In genomic region chrX:155070038-155070437, GRCh38 we compare ENCODE assay signal across 7 cellular contexts. TPM values are rescaled to one million over a fixed set of nuclear protein-coding genes. Genes with fewer than 3 reads are reported as not detected.
DNase-seq lines count a peak whose midpoint lies in the region; ATAC-seq and TF ChIP-seq lines count a peak whose summit lies in the region.

No MANE protein-coding gene starts in this region.

- H3K4me3 ChIP-seq in HEK293 (ENCODE audit: low read depth, low read length) (peak overlapping the region; percentile 55), SU-DHL-6 (ENCODE audit: insufficient read depth, low read length, poor library complexity, severe bottlenecking) (peak overlapping the region; percentile 95), gastroesophageal sphincter (peak overlapping the region; percentile 64 to 99), smooth muscle cell (peak overlapping the region; percentile 68)

- H4K20me1 ChIP-seq in SU-DHL-6 (ENCODE audit: low read depth, low read length) (no peaks in the 10 kb centered on the region), smooth muscle cell (ENCODE audit: low read depth) (no peaks in the 10 kb centered on the region)

- H2AFZ ChIP-seq in SU-DHL-6 (ENCODE audit: low read depth, low read length, severe bottlenecking) = peak overlapping the region; percentile 43
- H2AFZ ChIP-seq in smooth muscle cell (ENCODE audit: low read depth) = peak overlapping the region; percentile 69

- 4 to 38% methylated on average over 9 to 11 of the region's 12 CpGs for WGBS in gastroesophageal sphincter (ENCODE audit: low coverage in 1 of 2), 2 donors
- WGBS in smooth muscle cell (ENCODE audit: low lambda C conversion rate) = 42% methylated on average over 12 of the region's 12 CpGs

- TF ChIP-seq POLR2A in gastroesophageal sphincter (IDR thresholded peaks at IDR 0.05) = no peak

- H3F3A ChIP-seq in SU-DHL-6 (ENCODE audit: insufficient read depth) = no peaks in the 10 kb centered on the region
- no peaks in the 10 kb centered on the region for H3F3A ChIP-seq in smooth muscle cell (ENCODE audit: low read depth)

- no peak for TF ChIP-seq EP300 in gastroesophageal sphincter (IDR thresholded peaks at IDR 0.05)

- H3K27me3 ChIP-seq in SU-DHL-6 (ENCODE audit: low read length) (no peaks in the 10 kb centered on the region), gastroesophageal sphincter (no peaks in the 10 kb centered on the region), smooth muscle cell (ENCODE audit: low read depth) (no peaks in the 10 kb centered on the region)

- H3K9me2 ChIP-seq in SU-DHL-6 (replicated peaks; ENCODE audit: insufficient read depth, low read length) = no peaks in the 10 kb centered on the region

- POLR2A ChIA-PET in HEK293 (lab: Yijun Ruan, JAX) = interaction anchor here (0.9 kb wide), 1 partner anchor 43 kb away, joined by 3 read pairs; the partner anchor contains the start of gene FUNDC2

- TF ChIP-seq CTCF in HEK293 (tag by site-specific recombination; IDR thresholded peaks at IDR 0.05) (no peak), SU-DHL-6 (IDR thresholded peaks at IDR 0.05; ENCODE audit: insufficient read depth, low read length, poor library complexity, severe bottlenecking) (no peak), gastroesophageal sphincter (IDR thresholded peaks at IDR 0.05) (no peak), smooth muscle cell (IDR thresholded peaks at IDR 0.05; ENCODE audit: borderline replicate concordance, insufficient read depth, poor library complexity, severe bottlenecking) (no peak)

- DNase-seq in smooth muscle cell (lab: John Stamatoyannopoulos, UW; ENCODE audit: unreplicated experiment) (no peak), ACHN (no peak)

- no peak for ATAC-seq in gastroesophageal sphincter
- ATAC-seq in GM21717 (IDR thresholded peaks at IDR 0.05; ENCODE audit: unreplicated experiment) = no peak
- no peak for ATAC-seq in HG03432 (IDR thresholded peaks at IDR 0.05; ENCODE audit: unreplicated experiment)

- H3K36me3 ChIP-seq in HEK293 (ENCODE audit: control insufficient read depth in 2 of 2, insufficient read depth in 1 of 2, low read length in 2 of 2) = peaks cover 0 to 16% of the 10 kb centered on the region in 2 experiments; a peak in 1 of 3 replicates
- peaks cover 2% of the 10 kb centered on the region; the same call in 1 of the 2 replicates for H3K36me3 ChIP-seq in SU-DHL-6 (ENCODE audit: low read length)
- peaks cover 0 to 5% of the 10 kb centered on the region in 2 donors for H3K36me3 ChIP-seq in gastroesophageal sphincter
- H3K36me3 ChIP-seq in smooth muscle cell (ENCODE audit: low read depth) = no peaks in the 10 kb centered on the region

- H3K79me2 ChIP-seq in SU-DHL-6 (ENCODE audit: insufficient read depth, low read length) (peaks cover 63% of the 10 kb centered on the region), smooth muscle cell (ENCODE audit: low read depth) (peaks cover 10% of the 10 kb centered on the region)

- in situ Hi-C loops in ACHN (cut with HindIII; ENCODE audit: low pct_ligation_motif_present, low pct_unique_long_range_greater_than_20kb, low sequenced_read_pairs) = no loop called here

- peak overlapping the region; percentile 72 for H3K4me2 ChIP-seq in SU-DHL-6 (ENCODE audit: low read depth, low read length, poor library complexity, severe bottlenecking)
- H3K4me2 ChIP-seq in smooth muscle cell = peak overlapping the region; percentile 86

- CTCF ChIA-PET in HEK293 (lab: Yijun Ruan, JAX) = interaction anchor here (1.0 to 1.3 kb wide), 2 partner anchors 9 to 17 kb away, joined by 3 read pairs; no protein-coding TSS in a partner anchor

- H3K4me1 ChIP-seq in HEK293 (ENCODE audit: control insufficient read depth, insufficient read depth, low read length) = no peaks in the 10 kb centered on the region
- peaks cover 0 to 56% (median 0%) of the 10 kb centered on the region in 3 donors for H3K4me1 ChIP-seq in gastroesophageal sphincter
- no peaks in the 10 kb centered on the region for H3K4me1 ChIP-seq in smooth muscle cell (ENCODE audit: low read depth)

- H3K9ac ChIP-seq in SU-DHL-6 (ENCODE audit: low read length) (peak overlapping the region; percentile 96), smooth muscle cell (ENCODE audit: low read depth) (peak overlapping the region; percentile 81)

- H3K27ac ChIP-seq in HEK293 (ENCODE audit: extremely low read depth, low read depth, low read length) (no peak overlapping the region), SU-DHL-6 (ENCODE audit: low read depth, low read length) (peak overlapping the region; percentile 84), gastroesophageal sphincter (peak overlapping the region; percentile 74 to 99 (median 90)), smooth muscle cell (ENCODE audit: low read depth) (no peak overlapping the region)

- H3K9me3 ChIP-seq in HEK293 (ENCODE audit: control insufficient read depth, insufficient read depth, low read depth, low read length) (no peaks in the 10 kb centered on the region), SU-DHL-6 (ENCODE audit: insufficient read depth, low read length) (no peaks in the 10 kb centered on the region), gastroesophageal sphincter (no peaks in the 10 kb centered on the region), smooth muscle cell (replicated peaks; ENCODE audit: low read depth) (no peaks in the 10 kb centered on the region)

TF ChIP-seq in HEK293, 187 proteins besides CTCF, POLR2A, EP300 and RAD21:
- TF ChIP-seq ZNF600 (tag by site-specific recombination; IDR thresholded peaks at IDR 0.05) = 0 out of 2 replicates have a peak, but pooled peaks have one; percentile 44
- peak; percentile 33 for TF ChIP-seq ZBTB17 (tag by site-specific recombination; IDR thresholded peaks at IDR 0.05)
- TF ChIP-seq ZNF76 (tag by site-specific recombination; IDR thresholded peaks at IDR 0.05; ENCODE audit: borderline replicate concordance, low read depth) = peak; percentile 64; the same call in 1 of the 2 replicates
- no peak for TF ChIP-seq TCF7L2 (IDR thresholded peaks at IDR 0.05; ENCODE audit: borderline replicate concordance, low read depth, low read length)
TF ChIP-seq in HEK293: peak in this region for 3.

RNA-seq across cellular contexts. Expression of gene CMC4, which starts 0.9 kb away (rescaled TPM):
- total RNA-seq in gastroesophageal sphincter (10 to 100 TPM; 21.0 to 33.0 (median 23.6) TPM), smooth muscle cell (14.4 and 24.5 TPM in 2 replicates)
- 14.3 and 21.2 TPM in 2 replicates for polyA plus RNA-seq in smooth muscle cell

RNA-seq across cellular contexts. Expression of gene MTCP1, which starts 0.9 kb away (rescaled TPM):
- total RNA-seq in gastroesophageal sphincter (1 to 10 TPM; 1.4 to 4.0 (median 1.9) TPM), smooth muscle cell (0.40 and 12.2 TPM in 2 replicates)
- polyA plus RNA-seq in smooth muscle cell = 18.6 and 20.2 TPM in 2 replicates

RNA-seq across cellular contexts. Expression of gene BRCC3, which starts 1.3 kb away (rescaled TPM):
- total RNA-seq in gastroesophageal sphincter = 10 to 100 TPM; 12.3 to 18.6 (median 15.0) TPM
- total RNA-seq in smooth muscle cell = 9.6 and 10.6 TPM in 2 replicates
- polyA plus RNA-seq in smooth muscle cell = 13.4 and 14.4 TPM in 2 replicates

RNA-seq across cellular contexts. Expression of gene FUNDC2, which starts 43.4 kb away (rescaled TPM):
- total RNA-seq in gastroesophageal sphincter (10 to 100 TPM; 67.8 to 96.3 (median 87.7) TPM), smooth muscle cell (38.3 and 52.3 TPM in 2 replicates)
- polyA plus RNA-seq in smooth muscle cell = 98.2 and 103 TPM in 2 replicates

RNA-seq across cellular contexts. Expression of gene F8, which starts 47.5 kb away (rescaled TPM):
- 10 to 100 TPM; 12.5 to 26.5 (median 19.1) TPM for total RNA-seq in gastroesophageal sphincter
- 2.2 and 3.3 TPM in 2 replicates for total RNA-seq in smooth muscle cell
- 0.79 and 1.9 TPM in 2 replicates for polyA plus RNA-seq in smooth muscle cell

Comparison
In these comparisons a context has a peak if more than half of its experiments do, and no peak if none do; other contexts are left out.
1. H3K27ac ChIP-seq: peak in SU-DHL-6 (single experiment) and gastroesophageal sphincter (4 of 4); none in HEK293 (single experiment) and smooth muscle cell (single experiment).
2. Peak in every context shown above with its lines, with median percentiles within 50 percentile points of each other: H3K4me3 ChIP-seq.